ENCODE assay signal across 8 cellular contexts in the genomic region with DNA sequence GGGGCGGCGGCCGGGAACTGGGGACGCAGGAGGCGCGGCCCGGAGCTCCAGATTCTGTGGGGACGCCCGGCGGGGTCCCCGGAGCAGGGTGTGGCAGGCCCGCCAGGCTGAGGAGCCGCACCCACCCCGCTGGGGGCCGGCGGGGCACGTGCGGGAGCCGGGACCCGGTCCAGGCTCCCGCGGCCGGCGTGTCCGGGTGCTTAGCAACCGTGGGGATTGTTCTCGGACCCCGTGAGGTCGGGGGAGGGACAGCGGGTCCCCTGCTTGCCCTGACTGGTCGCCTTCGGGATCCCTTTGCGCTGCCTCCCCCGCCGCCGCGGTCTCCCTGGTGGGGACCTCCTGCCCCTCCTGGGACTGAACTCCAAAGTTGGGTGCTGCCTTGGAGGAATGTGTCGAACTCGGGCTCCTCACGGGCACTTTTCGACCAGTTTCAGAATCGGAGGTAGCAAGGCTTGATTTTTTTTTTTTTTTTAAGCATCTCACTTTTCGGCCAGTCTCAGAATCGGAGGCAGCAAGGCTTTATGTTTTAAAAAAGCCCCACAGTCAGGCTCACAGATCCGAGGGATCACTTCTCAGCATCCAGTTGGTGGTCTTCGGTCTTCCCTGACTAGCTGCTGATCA. TPM values are rescaled to one million over a fixed set of nuclear protein-coding genes. Genes with fewer than 3 reads are reported as not detected.
DNase-seq lines count a peak whose midpoint lies in the region; ATAC-seq and TF ChIP-seq lines count a peak whose summit lies in the region.

No MANE protein-coding gene starts in this region.

- peak overlapping the region; percentile 85 for H3K4me3 Mint-ChIP-seq in activated T-cell treated with anti-CD3 and anti-CD28 coated beads, Interleukin-2, amount 50 U/mL, for 4 hours
- peak overlapping the region; percentile 93 for H3K4me3 Mint-ChIP-seq in natural killer cell

- peak; percentile 19 for ATAC-seq in HG02763 (IDR thresholded peaks at IDR 0.05; ENCODE audit: unreplicated experiment)
- ATAC-seq in activated T-cell treated with anti-CD3 and anti-CD28 coated beads, Interleukin-2, amount 50 U/mL, for 4 hours: peak; percentile 11 to 19
- ATAC-seq in natural killer cell: no peak
- no peak for ATAC-seq in thoracic aorta (ENCODE audit: insufficient number of reproducible peaks, low FRiP score, low read depth)

- peak overlapping the region; percentile 96 to 97 for H3K27ac Mint-ChIP-seq in natural killer cell

- TF ChIP-seq CTCF in natural killer cell (IDR thresholded peaks at IDR 0.05) (no peak), thoracic aorta (IDR thresholded peaks at IDR 0.05) (no peak)

- H3K27me3 ChIP-seq in thoracic aorta (replicated peaks; ENCODE audit: insufficient read depth): no peaks in the 10 kb centered on the region

- no peaks in the 10 kb centered on the region for H3K9me3 Mint-ChIP-seq in activated T-cell treated with anti-CD3 and anti-CD28 coated beads, Interleukin-2, amount 50 U/mL, for 4 hours
- no peaks in the 10 kb centered on the region for H3K9me3 Mint-ChIP-seq in natural killer cell

- intact Hi-C loops in natural killer cell (cut with micrococcal nuclease): no loop called here

- peak overlapping the region; percentile 88 to 89 for H3K27ac ChIP-seq in thoracic aorta

- H3K36me3 ChIP-seq in thoracic aorta: peaks cover 9% of the 10 kb centered on the region

- peak overlapping the region; percentile 99 for H3K4me3 ChIP-seq in thoracic aorta

- H3K27me3 Mint-ChIP-seq in activated T-cell treated with anti-CD3 and anti-CD28 coated beads, Interleukin-2, amount 50 U/mL, for 4 hours (ENCODE audit: low read depth): no peaks in the 10 kb centered on the region
- H3K27me3 Mint-ChIP-seq in natural killer cell (ENCODE audit: low read depth in 2 of 2): no peaks in the 10 kb centered on the region

- peak; percentile 22 for DNase-seq in activated CD4-positive, alpha-beta T cell treated with anti-CD3 and anti-CD28 coated beads for 1 hour
- DNase-seq in activated CD4-positive, alpha-beta T cell treated with anti-CD3 and anti-CD28 coated beads, Interleukin-2, amount 50 U/mL, for 1 hour: no peak
- DNase-seq in NCI-H1930 (lab: John Stamatoyannopoulos, UW) (peak; percentile 14), fibroblast of peridontal ligament (ENCODE audit: extremely low read depth) (peak; percentile 26), natural killer cell (peak; percentile 50), thoracic aorta (ENCODE audit: low spot score) (no peak)
- DNase-seq in activated T-cell treated with anti-CD3 and anti-CD28 coated beads, Interleukin-2, amount 50 U/mL, for 4 hours: peak; percentile 18

- H3K4me1 ChIP-seq in thoracic aorta (ENCODE audit: control insufficient read depth in 1 of 2, low read depth in 2 of 2): peaks cover 8 to 17% of the 10 kb centered on the region in 2 donors

- H3K9me3 ChIP-seq in thoracic aorta: no peaks in the 10 kb centered on the region

- peaks cover 10% of the 10 kb centered on the region for H3K36me3 Mint-ChIP-seq in activated T-cell treated with anti-CD3 and anti-CD28 coated beads, Interleukin-2, amount 50 U/mL, for 4 hours (ENCODE audit: insufficient read depth)
- H3K36me3 Mint-ChIP-seq in natural killer cell: no peaks in the 10 kb centered on the region

- H3K4me1 Mint-ChIP-seq in activated T-cell treated with anti-CD3 and anti-CD28 coated beads, Interleukin-2, amount 50 U/mL, for 4 hours (ENCODE audit: low read depth): peaks cover 16% of the 10 kb centered on the region
- peaks cover 5 to 19% of the 10 kb centered on the region in 2 donors for H3K4me1 Mint-ChIP-seq in natural killer cell

RNA-seq across cellular contexts. Expression of a gene that starts 0.5 kb away (rescaled TPM):
- total RNA-seq in activated T-cell treated with anti-CD3 and anti-CD28 coated beads, Interleukin-2, amount 50 U/mL, for 4 hours: 10 to 100 TPM; 10.3 to 13.0 (median 11.0) TPM
- total RNA-seq in natural killer cell (10 to 100 TPM; 19.5 to 21.8 (median 19.6) TPM), thoracic aorta (10 to 100 TPM; 18.0 to 19.0 TPM)

RNA-seq across cellular contexts. Expression of a gene that starts 46.7 kb away (rescaled TPM):
- total RNA-seq in activated T-cell treated with anti-CD3 and anti-CD28 coated beads, Interleukin-2, amount 50 U/mL, for 4 hours: 10 to 100 TPM; 18.5 to 27.2 (median 25.2) TPM
- total RNA-seq in natural killer cell (10 to 100 TPM; 29.6 to 36.2 (median 32.3) TPM), thoracic aorta (10 to 100 TPM; 91.5 to 95.9 TPM)

RNA-seq across cellular contexts. Expression of a gene that starts 54.3 kb away (rescaled TPM):
- 10 to 100 TPM in 2 of 3 donors, 1 to 10 TPM in 1; 9.1 to 18.9 (median 15.4) TPM for total RNA-seq in activated T-cell treated with anti-CD3 and anti-CD28 coated beads, Interleukin-2, amount 50 U/mL, for 4 hours
- total RNA-seq in natural killer cell (10 to 100 TPM; 26.7 to 36.0 (median 34.8) TPM), thoracic aorta (100 to 1,000 TPM in 1 of 2 donors, 10 to 100 TPM in 1; 96.9 to 188 TPM)

Comparison
In these comparisons a context has a peak if more than half of its experiments do, and no peak if none do; other contexts are left out.
1. DNase-seq: peak in activated CD4-positive, alpha-beta T cell treated with anti-CD3 and anti-CD28 coated beads for 1 hour (single experiment), NCI-H1930 (2 of 2), activated T-cell treated with anti-CD3 and anti-CD28 coated beads, Interleukin-2, amount 50 U/mL, for 4 hours (single experiment), fibroblast of peridontal ligament (single experiment) and natural killer cell (single experiment); none in activated CD4-positive, alpha-beta T cell treated with anti-CD3 and anti-CD28 coated beads, Interleukin-2, amount 50 U/mL, for 1 hour (single experiment) and thoracic aorta (single experiment).
2. ATAC-seq: peak in HG02763 (single experiment) and activated T-cell treated with anti-CD3 and anti-CD28 coated beads, Interleukin-2, amount 50 U/mL, for 4 hours (2 of 2); none in natural killer cell (0 of 3) and thoracic aorta (single experiment).